1 cellular context compared by ENCODE assay signal in genomic region chr4:905485-906214, GRCh38.
TF ChIP-seq lines count a peak whose summit lies in the region.

No MANE protein-coding gene starts in this region.

TF ChIP-seq in IMR-90, 13 proteins besides CTCF, POLR2A, EP300 and RAD21:
- TF ChIP-seq RCOR1 (IDR thresholded peaks at IDR 0.05; ENCODE audit: insufficient replicate concordance, low read length) = no peak
- no peak for TF ChIP-seq MAFK (IDR thresholded peaks at IDR 0.05; ENCODE audit: low read depth, low read length)
- no peak for TF ChIP-seq RFX5 (IDR thresholded peaks at IDR 0.05; ENCODE audit: low read depth, low read length)
- no peak for TF ChIP-seq BHLHE40 (IDR thresholded peaks at IDR 0.05; ENCODE audit: low read depth, low read length)
- no peak for TF ChIP-seq SMC3 (IDR thresholded peaks at IDR 0.05; ENCODE audit: low read depth, low read length)
- TF ChIP-seq, protein P1, sequence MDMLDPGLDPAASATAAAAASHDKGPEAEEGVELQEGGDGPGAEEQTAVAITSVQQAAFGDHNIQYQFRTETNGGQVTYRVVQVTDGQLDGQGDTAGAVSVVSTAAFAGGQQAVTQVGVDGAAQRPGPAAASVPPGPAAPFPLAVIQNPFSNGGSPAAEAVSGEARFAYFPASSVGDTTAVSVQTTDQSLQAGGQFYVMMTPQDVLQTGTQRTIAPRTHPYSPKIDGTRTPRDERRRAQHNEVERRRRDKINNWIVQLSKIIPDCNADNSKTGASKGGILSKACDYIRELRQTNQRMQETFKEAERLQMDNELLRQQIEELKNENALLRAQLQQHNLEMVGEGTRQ (IDR thresholded peaks at IDR 0.05; ENCODE audit: low read depth, low read length) = no peak
- TF ChIP-seq CHD1 (IDR thresholded peaks at IDR 0.05; ENCODE audit: low read depth, low read length) = no peak
- no peak for TF ChIP-seq CEBPB (IDR thresholded peaks at IDR 0.05; ENCODE audit: low read depth, low read length)
- TF ChIP-seq FOS (IDR thresholded peaks at IDR 0.05; ENCODE audit: low read depth, low read length) = no peak
- TF ChIP-seq, protein P2, sequence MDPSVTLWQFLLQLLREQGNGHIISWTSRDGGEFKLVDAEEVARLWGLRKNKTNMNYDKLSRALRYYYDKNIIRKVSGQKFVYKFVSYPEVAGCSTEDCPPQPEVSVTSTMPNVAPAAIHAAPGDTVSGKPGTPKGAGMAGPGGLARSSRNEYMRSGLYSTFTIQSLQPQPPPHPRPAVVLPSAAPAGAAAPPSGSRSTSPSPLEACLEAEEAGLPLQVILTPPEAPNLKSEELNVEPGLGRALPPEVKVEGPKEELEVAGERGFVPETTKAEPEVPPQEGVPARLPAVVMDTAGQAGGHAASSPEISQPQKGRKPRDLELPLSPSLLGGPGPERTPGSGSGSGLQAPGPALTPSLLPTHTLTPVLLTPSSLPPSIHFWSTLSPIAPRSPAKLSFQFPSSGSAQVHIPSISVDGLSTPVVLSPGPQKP (IDR thresholded peaks at IDR 0.05; ENCODE audit: borderline replicate concordance, low read depth, low read length) = no peak
- TF ChIP-seq NFE2L2 (IDR thresholded peaks at IDR 0.05; ENCODE audit: low read depth, low read length) = no peak
- no peak for TF ChIP-seq MAZ (IDR thresholded peaks at IDR 0.05; ENCODE audit: borderline replicate concordance, low read depth, low read length)
- TF ChIP-seq MXI1 (IDR thresholded peaks at IDR 0.05; ENCODE audit: borderline replicate concordance, low read depth, low read length) = no peak
